In the genomic region with DNA sequence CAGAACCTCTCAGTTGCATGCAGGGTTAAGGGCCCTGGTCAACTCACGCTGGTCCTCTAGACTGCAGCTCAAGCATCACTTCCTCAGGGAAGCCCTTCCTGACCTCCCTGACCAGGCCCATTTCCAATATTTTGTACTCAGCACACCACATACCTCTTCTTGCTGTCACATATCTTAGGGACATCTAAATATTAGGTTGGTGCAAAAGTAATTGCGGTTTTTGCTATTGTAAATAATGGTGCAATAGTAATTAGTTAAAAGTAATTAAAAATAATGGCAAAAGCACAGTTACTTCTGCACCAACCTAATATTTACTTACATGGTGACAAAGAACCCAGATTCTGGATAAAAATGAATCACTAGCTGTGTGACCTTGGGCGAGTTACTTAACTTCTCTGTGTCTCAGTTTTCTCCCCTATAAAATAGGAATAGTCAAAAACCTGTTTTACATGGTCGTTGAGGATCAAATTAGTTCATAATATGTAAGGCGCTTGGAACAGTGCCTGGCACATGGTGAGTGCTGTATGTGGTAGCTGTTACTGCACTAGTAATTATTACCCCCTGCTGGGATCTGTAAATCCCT, we compare ENCODE assay signal across 21 cellular contexts.
A peak's percentile ranks its signal among the peaks of the same experiment; 100 is the strongest.
DNase-seq lines count a peak whose midpoint lies in the region; ATAC-seq, FAIRE-seq and TF ChIP-seq lines count a peak whose summit lies in the region.
"Had no signal": no experiment of that assay in that cellular context is flagged by ENCODE, and none has a peak within 500 bp of the region (broad histone marks: within the 10 kb centered on the region; RNA-seq: fewer than 3 reads in every experiment).

No MANE protein-coding gene starts in this region.

- H3K79me2 ChIP-seq in Karpas-422 (ENCODE audit: low read length) (no peaks in the 10 kb centered on the region), K562 (ENCODE audit: control insufficient read depth, insufficient read depth, low read length) (peaks cover 34% of the 10 kb centered on the region; the same call in 2 of the 3 replicates)

- FAIRE-seq in K562 (lab: Jason Lieb, UNC) (no peak), kidney (lab: Jason Lieb, UNC) (no peak)
- FAIRE-seq: frontal cortex had no signal

- TF ChIP-seq POLR2A in K562 (conservative IDR thresholded peaks at IDR 0.05), result no peak

- peak overlapping the region; percentile 41 for H3K4me2 ChIP-seq in Karpas-422 (ENCODE audit: low read depth, low read length, poor library complexity, severe bottlenecking)
- no peak overlapping the region for H3K4me2 ChIP-seq in K562 (ENCODE audit: insufficient read depth, low read length)

- TF ChIP-seq CTCF in K562 (IDR thresholded peaks at IDR 0.05 in 2 of 3, conservative IDR thresholded peaks at IDR 0.05 in 1 of 3; ENCODE audit: insufficient read depth in 2 of 3, low read depth in 1 of 3, low read length in 3 of 3) (no peak), kidney (IDR thresholded peaks at IDR 0.05; ENCODE audit: borderline replicate concordance, extremely low read depth, insufficient read depth) (no peak)

- H3K27me3 ChIP-seq in Karpas-422 (ENCODE audit: low read length) (no peaks in the 10 kb centered on the region), K562 (ENCODE audit: control insufficient read depth in 2 of 2, insufficient read depth in 2 of 2, low read length in 2 of 2) (no peaks in the 10 kb centered on the region)
- H3K27me3 ChIP-seq: brain microvascular endothelial cell had no signal

- peaks cover 35% of the 10 kb centered on the region for H3K4me1 ChIP-seq in Karpas-422 (ENCODE audit: low read length)
- H3K4me1 ChIP-seq in K562 (replicated peaks in 1 of 2; ENCODE audit: control insufficient read depth in 2 of 2, insufficient read depth in 2 of 2, low read length in 2 of 2), result peaks cover 4 to 9% of the 10 kb centered on the region in 2 experiments; a peak in 3 of 5 replicates
- no peaks in the 10 kb centered on the region for H3K4me1 ChIP-seq in kidney (ENCODE audit: control insufficient read depth in 1 of 2, insufficient read depth in 1 of 2, low read depth in 1 of 2, low read length in 2 of 2)

- H3K4me3 ChIP-seq in Karpas-422 (ENCODE audit: low read length) (no peak overlapping the region), K562 (no peak overlapping the region), kidney (ENCODE audit: low read length in 2 of 2) (no peak overlapping the region)
- H3K4me3 ChIP-seq: skin epidermis had no signal

- intact Hi-C loops in K562 (cut with micrococcal nuclease), result loop anchor here (5.0 to 10.0 kb wide), 3 partner anchors 111 to 278 kb away; no protein-coding TSS in a partner anchor
- intact Hi-C loops in kidney (cut with DNase I), result no loop called here

- 82% methylated on average over 5 of the region's 5 CpGs for WGBS in K562 (ENCODE audit: insufficient coverage, low coverage, missing lambda C conversion rate)

- no peaks in the 10 kb centered on the region for H3K9me1 ChIP-seq in K562 (ENCODE audit: control insufficient read depth, insufficient read depth, low read length)

- H3K4me3 Mint-ChIP-seq in stimulated activated naive CD8-positive, alpha-beta T cell treated with anti-CD3 and anti-CD28 coated beads, Interleukin-15, Interleukin-2, amounts not matched to agents 100 ng/mL and 50 ng/mL, for 24 hours, result peak overlapping the region; percentile 48
- H3K4me3 Mint-ChIP-seq: neural crest cell, WTC11 had no signal

- peaks cover 20% of the 10 kb centered on the region for H3K36me3 Mint-ChIP-seq in stimulated activated naive CD8-positive, alpha-beta T cell treated with anti-CD3 and anti-CD28 coated beads, Interleukin-15, Interleukin-2, amounts not matched to agents 100 ng/mL and 50 ng/mL, for 24 hours (ENCODE audit: low read depth)
- H3K36me3 Mint-ChIP-seq: activated naive CD4-positive, alpha-beta T cell treated with anti-CD3 and anti-CD28 coated beads, Interleukin-2, amount 50 U/mL, for 72 hours; WTC11 had no signal

- H3K36me3 ChIP-seq in Karpas-422 (ENCODE audit: insufficient read depth, low read length) (no peaks in the 10 kb centered on the region), K562 (ENCODE audit: control insufficient read depth, insufficient read depth, low read length) (peaks cover 73% of the 10 kb centered on the region; the same call in 2 of the 3 replicates), kidney (ENCODE audit: control insufficient read depth in 1 of 2, insufficient read depth in 2 of 2, low read length in 2 of 2) (no peaks in the 10 kb centered on the region)
- H3K36me3 ChIP-seq: brain microvascular endothelial cell had no signal

- no peaks in the 10 kb centered on the region for H3K9me3 Mint-ChIP-seq in stimulated activated naive CD8-positive, alpha-beta T cell treated with anti-CD3 and anti-CD28 coated beads, Interleukin-15, Interleukin-2, amounts not matched to agents 100 ng/mL and 50 ng/mL, for 24 hours
- H3K9me3 Mint-ChIP-seq: activated naive CD4-positive, alpha-beta T cell treated with anti-CD3 and anti-CD28 coated beads, Interleukin-2, amount 50 U/mL, for 72 hours; neural crest cell; WTC11 had no signal

- POLR2A ChIA-PET in K562 (lab: Yijun Ruan, JAX), result no interaction called here

- no peak overlapping the region for H3K27ac Mint-ChIP-seq in stimulated activated naive CD8-positive, alpha-beta T cell treated with anti-CD3 and anti-CD28 coated beads, Interleukin-15, Interleukin-2, amounts not matched to agents 100 ng/mL and 50 ng/mL, for 24 hours
- H3K27ac Mint-ChIP-seq: progenitor cell of endocrine pancreas, WTC11 had no signal

- in situ Hi-C loops in K562 (cut with MboI), result loop anchor here (5.0 kb wide), 1 partner anchor 211 kb away; no protein-coding TSS in a partner anchor

- no peak for TF ChIP-seq EP300 in K562 (IDR thresholded peaks at IDR 0.05; ENCODE audit: low read length)

- no TSS peak for BruUV-seq in K562 (replicated peaks; lab: Mats Ljungman, UMichigan)

- no peak for ATAC-seq in stimulated activated naive CD8-positive, alpha-beta T cell treated with anti-CD3 and anti-CD28 coated beads, Interleukin-15, Interleukin-2, amounts not matched to agents 100 U/mL and 50 U/mL, for 24 hours
- ATAC-seq in K562 (no peak), HG03039 (IDR thresholded peaks at IDR 0.05; ENCODE audit: unreplicated experiment) (no peak)
- ATAC-seq: Right ventricle myocardium inferior, WTC11 had no signal

- peaks cover 2% of the 10 kb centered on the region; the same call in 1 of the 2 replicates for H4K20me1 ChIP-seq in Karpas-422 (ENCODE audit: insufficient read depth, low read depth, low read length)
- H4K20me1 ChIP-seq in K562 (replicated peaks; ENCODE audit: control insufficient read depth, insufficient read depth, low read length), result no peaks in the 10 kb centered on the region

- H3K9me2 ChIP-seq in Karpas-422 (replicated peaks; ENCODE audit: insufficient read depth, low read length), result no peaks in the 10 kb centered on the region

- H2AFZ ChIP-seq in Karpas-422 (ENCODE audit: low read length), result no peak overlapping the region
- H2AFZ ChIP-seq in K562 (ENCODE audit: low read depth, low read length), result no peak overlapping the region

- H3K27me3 Mint-ChIP-seq in stimulated activated naive CD8-positive, alpha-beta T cell treated with anti-CD3 and anti-CD28 coated beads, Interleukin-15, Interleukin-2, amounts not matched to agents 100 ng/mL and 50 ng/mL, for 24 hours, result no peaks in the 10 kb centered on the region

- H3K9me3 ChIP-seq in Karpas-422 (ENCODE audit: low read length), result no peaks in the 10 kb centered on the region
- no peaks in the 10 kb centered on the region for H3K9me3 ChIP-seq in K562 (replicated peaks; ENCODE audit: control insufficient read depth, insufficient read depth, low read depth, low read length)
- no peaks in the 10 kb centered on the region for H3K9me3 ChIP-seq in kidney (ENCODE audit: control insufficient read depth in 1 of 2, low read length in 2 of 2)

- H3K27ac ChIP-seq in Karpas-422 (ENCODE audit: low read length), result no peak overlapping the region
- no peak overlapping the region for H3K27ac ChIP-seq in K562 (ENCODE audit: extremely low read depth, low read depth, low read length)
- H3K27ac ChIP-seq in kidney (ENCODE audit: low read depth in 2 of 2, low read length in 2 of 2), result no peak overlapping the region
- H3K27ac ChIP-seq: brain microvascular endothelial cell had no signal

- H3K9ac ChIP-seq in Karpas-422 (ENCODE audit: low read length) (no peak overlapping the region), K562 (ENCODE audit: insufficient read depth in 1 of 2, low read depth in 2 of 2, low read length in 2 of 2) (no peak overlapping the region), kidney (ENCODE audit: low read length in 2 of 2) (no peak overlapping the region)

- no peak for DNase-seq in stimulated activated naive CD8-positive, alpha-beta T cell treated with anti-CD3 and anti-CD28 coated beads, Interleukin-15, Interleukin-2, amounts not matched to agents 100 U/mL and 50 U/mL, for 24 hours
- DNase-seq in Karpas-422 (no peak), K562 (ENCODE audit: extremely low read depth in 1 of 4, low spot score in 3 of 4) (no peak), COLO668 (lab: John Stamatoyannopoulos, UW; ENCODE audit: unreplicated experiment) (no peak), kidney (no peak)
- DNase-seq: brain microvascular endothelial cell; cortex of kidney; erythroblast; kidney glomerular epithelial cell; mesendoderm; NCI-H187 treated with DMSO at 0.1 percent for 48 hours; stimulated activated CD4-positive, alpha-beta T cell treated with anti-CD3 and anti-CD28 coated beads, Interleukin-4, amount 100 ng/mL, for 1 hour had no signal

- CTCF ChIA-PET in K562 (lab: Yijun Ruan, JAX; ENCODE audit: low intra/inter-chr PET ratio), result no interaction called here

- TF ChIP-seq RAD21 in K562 (CRISPR knock-in tag; conservative IDR thresholded peaks at IDR 0.05 in 1 of 2, IDR thresholded peaks at IDR 0.05 in 1 of 2), result no peak

- peaks cover 74% of the 10 kb centered on the region for H3K4me1 Mint-ChIP-seq in stimulated activated naive CD8-positive, alpha-beta T cell treated with anti-CD3 and anti-CD28 coated beads, Interleukin-15, Interleukin-2, amounts not matched to agents 100 ng/mL and 50 ng/mL, for 24 hours (ENCODE audit: low read depth)
- H3K4me1 Mint-ChIP-seq: neural crest cell had no signal

TF ChIP-seq in K562, 482 proteins besides CTCF, POLR2A, EP300 and RAD21 (continues in another document):
- TF ChIP-seq ZFP36 (IDR thresholded peaks at IDR 0.05; ENCODE audit: low read depth, low read length, partially characterized antibody) (peak; percentile 66), RBM25 (IDR thresholded peaks at IDR 0.05; ENCODE audit: low read depth, low read length, severe bottlenecking) (peak; percentile 90)
